Comparison of ENCODE assay signal across 1 cellular context in genomic region chr10:92699518-92700272, GRCh38.
TF ChIP-seq lines count a peak whose summit lies in the region.

No MANE protein-coding gene starts in this region.

TF ChIP-seq in K562, 482 proteins besides CTCF, POLR2A, EP300 and RAD21 (continued from another document):
- TF ChIP-seq, protein P1, sequence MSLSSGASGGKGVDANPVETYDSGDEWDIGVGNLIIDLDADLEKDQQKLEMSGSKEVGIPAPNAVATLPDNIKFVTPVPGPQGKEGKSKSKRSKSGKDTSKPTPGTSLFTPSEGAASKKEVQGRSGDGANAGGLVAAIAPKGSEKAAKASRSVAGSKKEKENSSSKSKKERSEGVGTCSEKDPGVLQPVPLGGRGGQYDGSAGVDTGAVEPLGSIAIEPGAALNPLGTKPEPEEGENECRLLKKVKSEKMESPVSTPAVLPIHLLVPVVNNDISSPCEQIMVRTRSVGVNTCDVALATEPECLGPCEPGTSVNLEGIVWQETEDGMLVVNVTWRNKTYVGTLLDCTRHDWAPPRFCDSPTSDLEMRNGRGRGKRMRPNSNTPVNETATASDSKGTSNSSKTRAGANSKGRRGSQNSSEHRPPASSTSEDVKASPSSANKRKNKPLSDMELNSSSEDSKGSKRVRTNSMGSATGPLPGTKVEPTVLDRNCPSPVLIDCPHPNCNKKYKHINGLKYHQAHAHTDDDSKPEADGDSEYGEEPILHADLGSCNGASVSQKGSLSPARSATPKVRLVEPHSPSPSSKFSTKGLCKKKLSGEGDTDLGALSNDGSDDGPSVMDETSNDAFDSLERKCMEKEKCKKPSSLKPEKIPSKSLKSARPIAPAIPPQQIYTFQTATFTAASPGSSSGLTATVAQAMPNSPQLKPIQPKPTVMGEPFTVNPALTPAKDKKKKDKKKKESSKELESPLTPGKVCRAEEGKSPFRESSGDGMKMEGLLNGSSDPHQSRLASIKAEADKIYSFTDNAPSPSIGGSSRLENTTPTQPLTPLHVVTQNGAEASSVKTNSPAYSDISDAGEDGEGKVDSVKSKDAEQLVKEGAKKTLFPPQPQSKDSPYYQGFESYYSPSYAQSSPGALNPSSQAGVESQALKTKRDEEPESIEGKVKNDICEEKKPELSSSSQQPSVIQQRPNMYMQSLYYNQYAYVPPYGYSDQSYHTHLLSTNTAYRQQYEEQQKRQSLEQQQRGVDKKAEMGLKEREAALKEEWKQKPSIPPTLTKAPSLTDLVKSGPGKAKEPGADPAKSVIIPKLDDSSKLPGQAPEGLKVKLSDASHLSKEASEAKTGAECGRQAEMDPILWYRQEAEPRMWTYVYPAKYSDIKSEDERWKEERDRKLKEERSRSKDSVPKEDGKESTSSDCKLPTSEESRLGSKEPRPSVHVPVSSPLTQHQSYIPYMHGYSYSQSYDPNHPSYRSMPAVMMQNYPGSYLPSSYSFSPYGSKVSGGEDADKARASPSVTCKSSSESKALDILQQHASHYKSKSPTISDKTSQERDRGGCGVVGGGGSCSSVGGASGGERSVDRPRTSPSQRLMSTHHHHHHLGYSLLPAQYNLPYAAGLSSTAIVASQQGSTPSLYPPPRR (CRISPR knock-in tag; IDR thresholded peaks at IDR 0.05; ENCODE audit: borderline replicate concordance), result no peak
- no peak for TF ChIP-seq HDAC2 (IDR thresholded peaks at IDR 0.05)
- no peak for TF ChIP-seq GMEB1 (CRISPR knock-in tag; IDR thresholded peaks at IDR 0.05)
- TF ChIP-seq CREB1 (IDR thresholded peaks at IDR 0.05), result no peak; the same call in 1 of the 2 replicates
- no peak for TF ChIP-seq CREB1 (CRISPR knock-in tag; IDR thresholded peaks at IDR 0.05)
- no peak for TF ChIP-seq E2F4 (CRISPR knock-in tag; IDR thresholded peaks at IDR 0.05; ENCODE audit: low read depth)
- TF ChIP-seq, protein P2, sequence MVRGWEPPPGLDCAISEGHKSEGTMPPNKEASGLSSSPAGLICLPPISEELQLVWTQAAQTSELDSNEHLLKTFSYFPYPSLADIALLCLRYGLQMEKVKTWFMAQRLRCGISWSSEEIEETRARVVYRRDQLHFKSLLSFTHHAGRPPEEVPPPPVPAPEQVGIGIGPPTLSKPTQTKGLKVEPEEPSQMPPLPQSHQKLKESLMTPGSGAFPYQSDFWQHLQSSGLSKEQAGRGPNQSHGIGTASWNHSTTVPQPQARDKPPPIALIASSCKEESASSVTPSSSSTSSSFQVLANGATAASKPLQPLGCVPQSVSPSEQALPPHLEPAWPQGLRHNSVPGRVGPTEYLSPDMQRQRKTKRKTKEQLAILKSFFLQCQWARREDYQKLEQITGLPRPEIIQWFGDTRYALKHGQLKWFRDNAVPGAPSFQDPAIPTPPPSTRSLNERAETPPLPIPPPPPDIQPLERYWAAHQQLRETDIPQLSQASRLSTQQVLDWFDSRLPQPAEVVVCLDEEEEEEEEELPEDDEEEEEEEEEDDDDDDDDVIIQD (CRISPR knock-in tag; IDR thresholded peaks at IDR 0.05), result no peak
- no peak for TF ChIP-seq CHD4 (IDR thresholded peaks at IDR 0.05; ENCODE audit: insufficient read depth, insufficient replicate concordance, low read depth, low read length, poor library complexity, severe bottlenecking)
- TF ChIP-seq, protein P3, sequence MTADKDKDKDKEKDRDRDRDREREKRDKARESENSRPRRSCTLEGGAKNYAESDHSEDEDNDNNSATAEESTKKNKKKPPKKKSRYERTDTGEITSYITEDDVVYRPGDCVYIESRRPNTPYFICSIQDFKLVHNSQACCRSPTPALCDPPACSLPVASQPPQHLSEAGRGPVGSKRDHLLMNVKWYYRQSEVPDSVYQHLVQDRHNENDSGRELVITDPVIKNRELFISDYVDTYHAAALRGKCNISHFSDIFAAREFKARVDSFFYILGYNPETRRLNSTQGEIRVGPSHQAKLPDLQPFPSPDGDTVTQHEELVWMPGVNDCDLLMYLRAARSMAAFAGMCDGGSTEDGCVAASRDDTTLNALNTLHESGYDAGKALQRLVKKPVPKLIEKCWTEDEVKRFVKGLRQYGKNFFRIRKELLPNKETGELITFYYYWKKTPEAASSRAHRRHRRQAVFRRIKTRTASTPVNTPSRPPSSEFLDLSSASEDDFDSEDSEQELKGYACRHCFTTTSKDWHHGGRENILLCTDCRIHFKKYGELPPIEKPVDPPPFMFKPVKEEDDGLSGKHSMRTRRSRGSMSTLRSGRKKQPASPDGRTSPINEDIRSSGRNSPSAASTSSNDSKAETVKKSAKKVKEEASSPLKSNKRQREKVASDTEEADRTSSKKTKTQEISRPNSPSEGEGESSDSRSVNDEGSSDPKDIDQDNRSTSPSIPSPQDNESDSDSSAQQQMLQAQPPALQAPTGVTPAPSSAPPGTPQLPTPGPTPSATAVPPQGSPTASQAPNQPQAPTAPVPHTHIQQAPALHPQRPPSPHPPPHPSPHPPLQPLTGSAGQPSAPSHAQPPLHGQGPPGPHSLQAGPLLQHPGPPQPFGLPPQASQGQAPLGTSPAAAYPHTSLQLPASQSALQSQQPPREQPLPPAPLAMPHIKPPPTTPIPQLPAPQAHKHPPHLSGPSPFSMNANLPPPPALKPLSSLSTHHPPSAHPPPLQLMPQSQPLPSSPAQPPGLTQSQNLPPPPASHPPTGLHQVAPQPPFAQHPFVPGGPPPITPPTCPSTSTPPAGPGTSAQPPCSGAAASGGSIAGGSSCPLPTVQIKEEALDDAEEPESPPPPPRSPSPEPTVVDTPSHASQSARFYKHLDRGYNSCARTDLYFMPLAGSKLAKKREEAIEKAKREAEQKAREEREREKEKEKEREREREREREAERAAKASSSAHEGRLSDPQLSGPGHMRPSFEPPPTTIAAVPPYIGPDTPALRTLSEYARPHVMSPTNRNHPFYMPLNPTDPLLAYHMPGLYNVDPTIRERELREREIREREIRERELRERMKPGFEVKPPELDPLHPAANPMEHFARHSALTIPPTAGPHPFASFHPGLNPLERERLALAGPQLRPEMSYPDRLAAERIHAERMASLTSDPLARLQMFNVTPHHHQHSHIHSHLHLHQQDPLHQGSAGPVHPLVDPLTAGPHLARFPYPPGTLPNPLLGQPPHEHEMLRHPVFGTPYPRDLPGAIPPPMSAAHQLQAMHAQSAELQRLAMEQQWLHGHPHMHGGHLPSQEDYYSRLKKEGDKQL (CRISPR knock-in tag; IDR thresholded peaks at IDR 0.05; ENCODE audit: borderline replicate concordance), result no peak
- TF ChIP-seq SMARCA5 (IDR thresholded peaks at IDR 0.05), result no peak
- TF ChIP-seq BDP1 (IDR thresholded peaks at IDR 0.05; ENCODE audit: insufficient read depth, insufficient read length), result no peak
- TF ChIP-seq NCOR1 (IDR thresholded peaks at IDR 0.05), result no peak
- no peak for TF ChIP-seq FOXA3 (CRISPR knock-in tag; conservative IDR thresholded peaks at IDR 0.05 in 1 of 2, IDR thresholded peaks at IDR 0.05 in 1 of 2)
- no peak for TF ChIP-seq XRCC5 (IDR thresholded peaks at IDR 0.05; ENCODE audit: low read depth, low read length)
- no peak for TF ChIP-seq HSF4 (CRISPR knock-in tag; IDR thresholded peaks at IDR 0.05; ENCODE audit: borderline replicate concordance)
- TF ChIP-seq, protein P4, sequence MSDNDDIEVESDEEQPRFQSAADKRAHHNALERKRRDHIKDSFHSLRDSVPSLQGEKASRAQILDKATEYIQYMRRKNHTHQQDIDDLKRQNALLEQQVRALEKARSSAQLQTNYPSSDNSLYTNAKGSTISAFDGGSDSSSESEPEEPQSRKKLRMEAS (CRISPR knock-in tag; IDR thresholded peaks at IDR 0.05), result peak; percentile 49; the same call in 1 of the 2 replicates
- no peak for TF ChIP-seq MBD2 (IDR thresholded peaks at IDR 0.05; ENCODE audit: borderline replicate concordance, low read depth)
- TF ChIP-seq, protein P5, sequence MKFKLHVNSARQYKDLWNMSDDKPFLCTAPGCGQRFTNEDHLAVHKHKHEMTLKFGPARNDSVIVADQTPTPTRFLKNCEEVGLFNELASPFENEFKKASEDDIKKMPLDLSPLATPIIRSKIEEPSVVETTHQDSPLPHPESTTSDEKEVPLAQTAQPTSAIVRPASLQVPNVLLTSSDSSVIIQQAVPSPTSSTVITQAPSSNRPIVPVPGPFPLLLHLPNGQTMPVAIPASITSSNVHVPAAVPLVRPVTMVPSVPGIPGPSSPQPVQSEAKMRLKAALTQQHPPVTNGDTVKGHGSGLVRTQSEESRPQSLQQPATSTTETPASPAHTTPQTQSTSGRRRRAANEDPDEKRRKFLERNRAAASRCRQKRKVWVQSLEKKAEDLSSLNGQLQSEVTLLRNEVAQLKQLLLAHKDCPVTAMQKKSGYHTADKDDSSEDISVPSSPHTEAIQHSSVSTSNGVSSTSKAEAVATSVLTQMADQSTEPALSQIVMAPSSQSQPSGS (CRISPR knock-in tag; IDR thresholded peaks at IDR 0.05), result no peak
- no peak for TF ChIP-seq SMAD1 (IDR thresholded peaks at IDR 0.05; ENCODE audit: low read depth, low read length, partially characterized antibody)
- TF ChIP-seq ZNF408 (CRISPR knock-in tag; IDR thresholded peaks at IDR 0.05; ENCODE audit: low read depth), result no peak
- TF ChIP-seq, protein P6, sequence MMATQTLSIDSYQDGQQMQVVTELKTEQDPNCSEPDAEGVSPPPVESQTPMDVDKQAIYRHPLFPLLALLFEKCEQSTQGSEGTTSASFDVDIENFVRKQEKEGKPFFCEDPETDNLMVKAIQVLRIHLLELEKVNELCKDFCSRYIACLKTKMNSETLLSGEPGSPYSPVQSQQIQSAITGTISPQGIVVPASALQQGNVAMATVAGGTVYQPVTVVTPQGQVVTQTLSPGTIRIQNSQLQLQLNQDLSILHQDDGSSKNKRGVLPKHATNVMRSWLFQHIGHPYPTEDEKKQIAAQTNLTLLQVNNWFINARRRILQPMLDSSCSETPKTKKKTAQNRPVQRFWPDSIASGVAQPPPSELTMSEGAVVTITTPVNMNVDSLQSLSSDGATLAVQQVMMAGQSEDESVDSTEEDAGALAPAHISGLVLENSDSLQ (IDR thresholded peaks at IDR 0.05), result peak; percentile 58
- no peak for TF ChIP-seq FOXP1 (CRISPR knock-in tag; IDR thresholded peaks at IDR 0.05)
- no peak for TF ChIP-seq CAMTA2 (CRISPR knock-in tag; conservative IDR thresholded peaks at IDR 0.05)
- no peak for TF ChIP-seq ZNF586 (CRISPR knock-in tag; conservative IDR thresholded peaks at IDR 0.05)
- TF ChIP-seq NR2C2 (CRISPR knock-in tag; IDR thresholded peaks at IDR 0.05), result no peak
- TF ChIP-seq NR2C2 (tag; IDR thresholded peaks at IDR 0.05), result 0 out of 2 replicates have a peak, but pooled peaks have one; percentile 9
- no peak for TF ChIP-seq PHTF2 (CRISPR knock-in tag; IDR thresholded peaks at IDR 0.05)
- no peak for TF ChIP-seq USF1 (CRISPR knock-in tag; IDR thresholded peaks at IDR 0.05)
- no peak for TF ChIP-seq HLTF (IDR thresholded peaks at IDR 0.05)
